ENCODE assay signal across 8 cellular contexts in genomic region chr5:52800394-52801213, GRCh38.
DNase-seq lines count a peak whose midpoint lies in the region; ATAC-seq and TF ChIP-seq lines count a peak whose summit lies in the region.

No MANE protein-coding gene starts in this region.

- H3K27ac ChIP-seq in HUES6 (ENCODE audit: low read depth, low read length) = peak overlapping the region; percentile 87

- peak overlapping the region; percentile 98 for H3K4me3 Mint-ChIP-seq in T-helper 2 cell treated with Interferon-gamma antibody and Interleukin-4, amounts not matched to agents 5 μg/mL and 100 μg/mL, for 36 hours

- no peaks in the 10 kb centered on the region for H3K9me3 ChIP-seq in HUES6 (ENCODE audit: control insufficient read depth, insufficient read depth, low read depth, low read length)

- peaks cover 39% of the 10 kb centered on the region for H3K36me3 Mint-ChIP-seq in T-helper 2 cell treated with Interferon-gamma antibody and Interleukin-4, amounts not matched to agents 5 μg/mL and 100 μg/mL, for 36 hours (ENCODE audit: low read depth)

- no peaks in the 10 kb centered on the region for H3K27me3 ChIP-seq in HUES6 (ENCODE audit: control insufficient read depth, insufficient read depth, low read length)

- H3K27me3 Mint-ChIP-seq in T-helper 2 cell treated with Interferon-gamma antibody and Interleukin-4, amounts not matched to agents 5 μg/mL and 100 μg/mL, for 36 hours (ENCODE audit: low read depth) = peaks cover 6% of the 10 kb centered on the region

- in situ Hi-C loops in astrocyte of the spinal cord (cut with HindIII; ENCODE audit: low sequenced_read_pairs) = no loop called here

- H3K4me1 Mint-ChIP-seq in T-helper 2 cell treated with Interferon-gamma antibody and Interleukin-4, amounts not matched to agents 5 μg/mL and 100 μg/mL, for 36 hours (ENCODE audit: low read depth) = peaks cover 51% of the 10 kb centered on the region

- peak overlapping the region; percentile 97 for H3K27ac Mint-ChIP-seq in T-helper 2 cell treated with Interferon-gamma antibody and Interleukin-4, amounts not matched to agents 5 μg/mL and 100 μg/mL, for 36 hours

- H3K4me1 ChIP-seq in HUES6 (ENCODE audit: control insufficient read depth, insufficient read depth, low read length) = peaks cover 38% of the 10 kb centered on the region

- peaks cover 11% of the 10 kb centered on the region for H3K36me3 ChIP-seq in HUES6 (ENCODE audit: control insufficient read depth, insufficient read depth, low read length)

- ATAC-seq in GM21529 (IDR thresholded peaks at IDR 0.05; ENCODE audit: unreplicated experiment) = peak; percentile 43

- H3K4me3 ChIP-seq in HUES6 (ENCODE audit: low read depth, low read length) (peak overlapping the region; percentile 92), astrocyte of the spinal cord (ENCODE audit: low read depth, low read length) (peak overlapping the region; percentile 77), retinal pigment epithelial cell (ENCODE audit: low read length) (peak overlapping the region; percentile 86)

- H3K9me3 Mint-ChIP-seq in T-helper 2 cell treated with Interferon-gamma antibody and Interleukin-4, amounts not matched to agents 5 μg/mL and 100 μg/mL, for 36 hours = no peaks in the 10 kb centered on the region

- TF ChIP-seq CTCF in astrocyte of the spinal cord (IDR thresholded peaks at IDR 0.05; ENCODE audit: low read depth, low read length) = peak; percentile 16
- TF ChIP-seq CTCF in retinal pigment epithelial cell (conservative IDR thresholded peaks at IDR 0.05; ENCODE audit: low read depth, low read length) = no peak

- H3K9ac ChIP-seq in HUES6 (ENCODE audit: low read length) = peak overlapping the region; percentile 91

- DNase-seq in EH (ENCODE audit: low read depth) (peak; percentile 87), astrocyte of the spinal cord (ENCODE audit: low read depth, low spot score) (peak; percentile 81), hypothalamus (lab: John Stamatoyannopoulos, UW) (peak in 39 of 51 donors; percentile 10 to 67 (median 42)), retinal pigment epithelial cell (ENCODE audit: low read depth) (no peak), NCI-H1694 treated with DMSO at 0.1 percent for 48 hours (lab: John Stamatoyannopoulos, UW) (no peak)
- peak; percentile 67 for DNase-seq in T-helper 2 cell treated with Interferon-gamma antibody and Interleukin-4, amounts not matched to agents 5 μg/mL and 100 μg/mL, for 36 hours (ENCODE audit: low spot score)

Comparison
In these comparisons a context has a peak if more than half of its experiments do, and no peak if none do; other contexts are left out.
1. DNase-seq: peak in EH (single experiment), T-helper 2 cell treated with Interferon-gamma antibody and Interleukin-4, amounts not matched to agents 5 μg/mL and 100 μg/mL, for 36 hours (single experiment), astrocyte of the spinal cord (single experiment) and hypothalamus (39 of 51); none in retinal pigment epithelial cell (single experiment) and NCI-H1694 treated with DMSO at 0.1 percent for 48 hours (single experiment).
2. Peak in every context shown above with its lines, with median percentiles within 50 percentile points of each other: H3K4me3 ChIP-seq.